11 cellular contexts compared by ENCODE assay signal in genomic region chr2:43192939-43193651, GRCh38. TPM values are rescaled to one million over a fixed set of nuclear protein-coding genes. Genes with fewer than 3 reads are reported as not detected.
DNase-seq lines count a peak whose midpoint lies in the region; ATAC-seq and TF ChIP-seq lines count a peak whose summit lies in the region.
"Had no signal": no experiment of that assay in that cellular context is flagged by ENCODE, and none has a peak within 500 bp of the region (broad histone marks: within the 10 kb centered on the region; RNA-seq: fewer than 3 reads in every experiment).

No MANE protein-coding gene starts in this region.

- TF ChIP-seq CTCF in nephron progenitor cell (IDR thresholded peaks at IDR 0.05): no peak

- H3K9ac ChIP-seq in NT2/D1 (ENCODE audit: insufficient read length, low read depth): peak overlapping the region; percentile 32

- peaks cover 73% of the 10 kb centered on the region for H3K4me1 ChIP-seq in CD4-positive, alpha-beta memory T cell (ENCODE audit: insufficient read depth, low read length)
- H3K4me1 ChIP-seq in NT2/D1 (ENCODE audit: insufficient read depth, insufficient read length): peaks cover 12% of the 10 kb centered on the region
- H3K4me1 ChIP-seq: esophagus muscularis mucosa had no signal

- CTCF ChIA-PET in CD4-positive, alpha-beta memory T cell (lab: Charles Lee; ENCODE audit: partially characterized antibody): interaction anchor here (1.1 to 8.4 kb wide), 15 partner anchors 15 to 291 kb away, joined by 3 to 96 read pairs (median 8); partner anchors contain the start of gene ZFP36L2

- H3K27ac Mint-ChIP-seq in CD4-positive, alpha-beta memory T cell: peak overlapping the region; percentile 95 to 100 (median 99)
- H3K27ac Mint-ChIP-seq in effector memory CD8-positive, alpha-beta T cell: peak overlapping the region; percentile 96 to 99
- peak overlapping the region; percentile 77 for H3K27ac Mint-ChIP-seq in nephron progenitor cell

- H3K27ac ChIP-seq in CD4-positive, alpha-beta memory T cell (ENCODE audit: low read depth, low read length): peak overlapping the region; percentile 95
- H3K27ac ChIP-seq: cardiac muscle cell, esophagus muscularis mucosa had no signal

- POLR2A ChIA-PET in CD4-positive, alpha-beta memory T cell (lab: Charles Lee; ENCODE audit: partially characterized antibody): interaction anchor here (31.9 to 46.5 kb wide), 2 partner anchors 28 to 40 kb away, joined by 1138 to 6960 read pairs; partner anchors contain the start of gene ZFP36L2

- H3K4me1 Mint-ChIP-seq in CD4-positive, alpha-beta memory T cell: peaks cover 39 to 69% (median 56%) of the 10 kb centered on the region in 4 donors
- peaks cover 43 to 52% of the 10 kb centered on the region in 2 donors for H3K4me1 Mint-ChIP-seq in effector memory CD8-positive, alpha-beta T cell (ENCODE audit: low read depth in 2 of 2)
- H3K4me1 Mint-ChIP-seq in nephron progenitor cell: peaks cover 61% of the 10 kb centered on the region

- peak overlapping the region; percentile 85 to 98 (median 92) for H3K4me3 Mint-ChIP-seq in CD4-positive, alpha-beta memory T cell
- peak overlapping the region; percentile 80 to 84 for H3K4me3 Mint-ChIP-seq in effector memory CD8-positive, alpha-beta T cell
- H3K4me3 Mint-ChIP-seq in nephron progenitor cell: no peak overlapping the region

- ATAC-seq in effector memory CD8-positive, alpha-beta T cell (replicated peaks): no peak
- no peak for ATAC-seq in GM21717 (IDR thresholded peaks at IDR 0.05; ENCODE audit: unreplicated experiment)

- no peaks in the 10 kb centered on the region for H3K27me3 ChIP-seq in CD4-positive, alpha-beta memory T cell (ENCODE audit: insufficient read depth, low read length)
- H3K27me3 ChIP-seq in NT2/D1 (ENCODE audit: insufficient read depth, insufficient read length): no peaks in the 10 kb centered on the region
- H3K27me3 ChIP-seq: cardiac muscle cell, esophagus muscularis mucosa had no signal

- intact Hi-C loops in CD4-positive, alpha-beta memory T cell (cut with micrococcal nuclease): no loop called here

- peaks cover 0 to 5% (median 0%) of the 10 kb centered on the region in 8 donors for H3K9me3 Mint-ChIP-seq in CD4-positive, alpha-beta memory T cell
- H3K9me3 Mint-ChIP-seq in effector memory CD8-positive, alpha-beta T cell: peaks cover 0 to 2% of the 10 kb centered on the region in 2 donors
- no peaks in the 10 kb centered on the region for H3K9me3 Mint-ChIP-seq in nephron progenitor cell

- H3K4me3 ChIP-seq in CD4-positive, alpha-beta memory T cell (ENCODE audit: low read length in 2 of 2): peak overlapping the region; percentile 14 to 47
- no peak overlapping the region for H3K4me3 ChIP-seq in NT2/D1 (ENCODE audit: insufficient read length, low read depth)
- H3K4me3 ChIP-seq: cardiac muscle cell, esophagus muscularis mucosa had no signal

- peak in 1 of 5 donors; percentile 49 for DNase-seq in CD4-positive, alpha-beta memory T cell
- no peak for DNase-seq in NT2/D1 (ENCODE audit: low read depth, low spot score)
- DNase-seq in effector memory CD8-positive, alpha-beta T cell: no peak
- DNase-seq in nephron progenitor cell: no peak
- DNase-seq in NCI-H345 (lab: John Stamatoyannopoulos, UW): no peak
- DNase-seq in DMS 273 treated with DMSO at 0.1 percent for 48 hours (lab: John Stamatoyannopoulos, UW): no peak
- DNase-seq in dermis blood vessel endothelial cell: no peak
- DNase-seq: NCI-H1930 had no signal

- no peaks in the 10 kb centered on the region for H3K27me3 Mint-ChIP-seq in CD4-positive, alpha-beta memory T cell
- H3K27me3 Mint-ChIP-seq in effector memory CD8-positive, alpha-beta T cell: no peaks in the 10 kb centered on the region
- H3K27me3 Mint-ChIP-seq in nephron progenitor cell (ENCODE audit: low read depth, poor library complexity): peaks cover 4% of the 10 kb centered on the region

- no peaks in the 10 kb centered on the region for H3K36me3 Mint-ChIP-seq in CD4-positive, alpha-beta memory T cell
- peaks cover 21% of the 10 kb centered on the region for H3K36me3 Mint-ChIP-seq in effector memory CD8-positive, alpha-beta T cell (ENCODE audit: insufficient read depth)
- no peaks in the 10 kb centered on the region for H3K36me3 Mint-ChIP-seq in nephron progenitor cell (ENCODE audit: low read depth)

- H3K9me3 ChIP-seq in CD4-positive, alpha-beta memory T cell (ENCODE audit: control insufficient read depth in 1 of 2, low read length in 2 of 2): no peaks in the 10 kb centered on the region
- H3K9me3 ChIP-seq in NT2/D1 (ENCODE audit: insufficient read depth, low read length): no peaks in the 10 kb centered on the region
- H3K9me3 ChIP-seq: esophagus muscularis mucosa had no signal

- no peaks in the 10 kb centered on the region for H3K36me3 ChIP-seq in CD4-positive, alpha-beta memory T cell (ENCODE audit: insufficient read depth, low read length)
- H3K36me3 ChIP-seq in NT2/D1 (ENCODE audit: insufficient read depth, insufficient read length, low read length): no peaks in the 10 kb centered on the region
- H3K36me3 ChIP-seq: cardiac muscle cell, esophagus muscularis mucosa had no signal

RNA-seq across cellular contexts. Expression of gene ZFP36L2, which starts 33.3 kb away (rescaled TPM):
- 100 to 1,000 TPM; 456 to 464 TPM for total RNA-seq in CD4-positive, alpha-beta memory T cell
- 100 to 1,000 TPM; 271 to 523 TPM for polyA plus RNA-seq in CD4-positive, alpha-beta memory T cell
- total RNA-seq in dermis blood vessel endothelial cell: 13.1 and 30.7 TPM in 2 replicates

Comparison
In these comparisons a context has a peak if more than half of its experiments do, and no peak if none do; other contexts are left out.
1. RNA of gene ZFP36L2, which starts 33.3 kb away (total RNA-seq): 456 to 464 TPM in CD4-positive, alpha-beta memory T cell; 13.1 to 30.7 TPM in dermis blood vessel endothelial cell; every median in the first group is over 10 times any median in the second.
2. Peak in every context shown above with its lines, with median percentiles within 50 percentile points of each other: H3K27ac Mint-ChIP-seq.